Comparison of ENCODE assay signal across 27 cellular contexts in genomic region chr17:64192588-64192987, GRCh38.
"Had no signal": no experiment of that assay in that cellular context is flagged by ENCODE, and none has a peak within 500 bp of the region (broad histone marks: within the 10 kb centered on the region; RNA-seq: fewer than 3 reads in every experiment).

No MANE protein-coding gene starts in this region.

- DNase-seq: cerebellar nuclear complex; cortex of kidney; effector CD8-positive, alpha-beta T cell; endodermal cell; foreskin fibroblast; glutamatergic neuron; heart right ventricle; hippocampal formation; left cardiac atrium; left ventricle myocardium superior; lower lobe of right lung; natural killer cell; occipital lobe; ovary; posterior cingulate gyrus; retina; stimulated activated CD4-positive, alpha-beta T cell treated with anti-CD3 and anti-CD28 coated beads, Interleukin-12 subunit alpha, Interleukin-12 subunit beta, amount 100 ng/mL, for 4 hours; stimulated activated CD4-positive, alpha-beta T cell treated with anti-CD3 and anti-CD28 coated beads, Interleukin-1b, Interleukin-23, amount 100 ng/mL, for 48 hours; stimulated activated CD4-positive, alpha-beta T cell treated with anti-CD3 and anti-CD28 coated beads, Interleukin-4, amount 100 ng/mL, for 1 hour; stimulated activated CD8-positive, alpha-beta memory T cell treated with anti-CD3 and anti-CD28 coated beads, Interleukin-4, amount 100 ng/mL, for 48 hours; stimulated activated naive CD4-positive, alpha-beta T cell treated with Interleukin-2 at 50 U/mL for 16 hours; stomach; testis; tibial artery had no signal

- ATAC-seq: esophagus mucosa, heart right ventricle, left cardiac atrium, left ventricle myocardium superior, lower lobe of right lung, natural killer cell, sciatic nerve had no signal

- H3K4me3 ChIP-seq: heart right ventricle, lower lobe of right lung, ovary, smooth muscle cell, stomach, testis, tibial artery had no signal
